Comparison of ENCODE assay signal across 15 cellular contexts in genomic region chr19:40528078-40528477, GRCh38.
"Had no signal": no experiment of that assay in that cellular context is flagged by ENCODE, and none has a peak within 500 bp of the region (broad histone marks: within the 10 kb centered on the region; RNA-seq: fewer than 3 reads in every experiment).

No MANE protein-coding gene starts in this region.

- H3K36me3 Mint-ChIP-seq: activated naive CD4-positive, alpha-beta T cell treated with anti-CD3 and anti-CD28 coated beads, Interleukin-2, amount 50 U/mL, for 24 hours; immature natural killer cell; memory B cell; WTC11 had no signal

- H3K4me3 Mint-ChIP-seq: activated CD8-positive, alpha-beta T cell treated with anti-CD3 and anti-CD28 coated beads for 36 hours; activated naive CD4-positive, alpha-beta T cell treated with anti-CD3 and anti-CD28 coated beads, Interleukin-2, amount 50 U/mL, for 24 hours; activated naive CD8-positive, alpha-beta T cell treated with anti-CD3 and anti-CD28 coated beads, Interleukin-2, amount 50 U/mL, for 24 hours; memory B cell had no signal

- ATAC-seq: activated CD8-positive, alpha-beta T cell treated with anti-CD3 and anti-CD28 coated beads for 36 hours; activated naive CD8-positive, alpha-beta T cell treated with anti-CD3 and anti-CD28 coated beads, Interleukin-2, amount 50 U/mL, for 24 hours; gastroesophageal sphincter; right lobe of liver had no signal

- DNase-seq: activated CD4-positive, alpha-beta T cell treated with anti-CD3 and anti-CD28 coated beads, Interleukin-2, amount 50 U/mL, for 1 hour; activated CD8-positive, alpha-beta T cell treated with anti-CD3 and anti-CD28 coated beads for 36 hours; activated naive CD8-positive, alpha-beta T cell treated with anti-CD3 and anti-CD28 coated beads, Interleukin-2, amount 50 U/mL, for 24 hours; immature natural killer cell; naive thymus-derived CD8-positive, alpha-beta T cell; right lobe of liver; stimulated activated CD4-positive, alpha-beta T cell treated with anti-CD3 and anti-CD28 coated beads, Interleukin-12 subunit alpha, Interleukin-12 subunit beta, amount 100 ng/mL, for 4 hours; stimulated activated CD4-positive, alpha-beta T cell treated with anti-CD3 and anti-CD28 coated beads, Interleukin-4, amount 100 ng/mL, for 1 hour; stimulated activated naive CD8-positive, alpha-beta T cell treated with anti-CD3 and anti-CD28 coated beads, Interleukin-15, amount 100 ng/mL, for 72 hours; T-helper 2 cell had no signal

- H3K36me3 ChIP-seq: right lobe of liver had no signal

- H3K9me3 ChIP-seq: gastroesophageal sphincter, right lobe of liver had no signal

- H3K4me1 ChIP-seq: right lobe of liver had no signal

- FAIRE-seq: endothelial cell of umbilical vein had no signal

- H3K9me3 Mint-ChIP-seq: activated CD8-positive, alpha-beta T cell treated with anti-CD3 and anti-CD28 coated beads for 36 hours; activated naive CD4-positive, alpha-beta T cell treated with anti-CD3 and anti-CD28 coated beads, Interleukin-2, amount 50 U/mL, for 24 hours; activated naive CD8-positive, alpha-beta T cell treated with anti-CD3 and anti-CD28 coated beads, Interleukin-2, amount 50 U/mL, for 24 hours; immature natural killer cell; memory B cell; naive thymus-derived CD8-positive, alpha-beta T cell; WTC11 had no signal

- H3K27ac ChIP-seq: gastroesophageal sphincter, right lobe of liver had no signal

- H3K4me3 ChIP-seq: gastroesophageal sphincter, right lobe of liver had no signal

- H3K27ac Mint-ChIP-seq: activated CD8-positive, alpha-beta T cell treated with anti-CD3 and anti-CD28 coated beads for 36 hours; memory B cell; stimulated activated naive CD8-positive, alpha-beta T cell treated with anti-CD3 and anti-CD28 coated beads, Interleukin-15, amount 100 ng/mL, for 72 hours; WTC11 had no signal
